13 cellular contexts compared by ENCODE assay signal in the genomic region with DNA sequence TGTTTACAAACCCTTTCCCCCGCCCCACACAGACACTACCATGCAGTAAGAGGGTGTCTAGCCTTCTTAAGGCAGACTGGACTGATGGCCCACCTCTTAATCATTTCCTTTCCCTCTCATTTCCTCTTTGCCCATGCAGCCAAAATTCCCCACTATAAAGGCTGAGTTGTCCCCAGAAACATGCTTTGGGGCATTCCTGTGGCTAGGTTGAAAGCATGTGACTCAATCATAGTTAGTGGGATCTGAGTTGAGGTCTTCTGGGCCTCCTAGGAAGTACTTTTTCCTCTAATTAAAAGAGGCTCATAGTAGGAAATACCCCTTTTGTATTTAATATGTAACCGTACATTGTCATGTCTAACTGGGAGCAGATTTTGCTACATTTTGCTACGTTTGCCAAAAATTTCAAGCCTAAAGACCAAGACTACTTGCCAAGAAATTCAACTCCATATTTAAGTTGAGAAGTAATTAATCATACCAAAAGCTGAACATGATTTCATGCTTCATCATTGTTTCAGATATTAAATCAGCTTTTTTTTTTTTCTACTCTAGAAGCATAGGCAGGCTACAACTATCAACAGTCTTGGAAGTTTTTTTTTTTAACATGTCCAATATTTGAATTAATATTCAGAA.
DNase-seq lines count a peak whose midpoint lies in the region; ATAC-seq and TF ChIP-seq lines count a peak whose summit lies in the region.
"Had no signal": no experiment of that assay in that cellular context is flagged by ENCODE, and none has a peak within 500 bp of the region (broad histone marks: within the 10 kb centered on the region; RNA-seq: fewer than 3 reads in every experiment).

No MANE protein-coding gene starts in this region.

- ATAC-seq in SK-N-SH treated with all-trans-retinoic acid at 6 μM for 48 hours = peak; percentile 92
- ATAC-seq in GM21390 (IDR thresholded peaks at IDR 0.05; ENCODE audit: unreplicated experiment) = no peak

- H3K27ac Mint-ChIP-seq in HFFc6 = peak overlapping the region; percentile 79
- no peak overlapping the region for H3K27ac Mint-ChIP-seq in nephron progenitor cell
- H3K27ac Mint-ChIP-seq: CD4-positive, alpha-beta memory T cell had no signal

- no peaks in the 10 kb centered on the region for H3K36me3 Mint-ChIP-seq in HFFc6 (ENCODE audit: low read depth)
- H3K36me3 Mint-ChIP-seq in nephron progenitor cell (ENCODE audit: low read depth) = no peaks in the 10 kb centered on the region
- H3K36me3 Mint-ChIP-seq: CD4-positive, alpha-beta memory T cell had no signal

- H3K9me3 Mint-ChIP-seq in HFFc6 = no peaks in the 10 kb centered on the region
- no peaks in the 10 kb centered on the region for H3K9me3 Mint-ChIP-seq in nephron progenitor cell
- H3K9me3 Mint-ChIP-seq: CD4-positive, alpha-beta memory T cell had no signal

- DNase-seq in AG08395 (ENCODE audit: low spot score) = peak; percentile 87
- DNase-seq in HFFc6 = peak; percentile 91
- peak; percentile 96 to 97 for DNase-seq in foreskin fibroblast
- no peak for DNase-seq in NCI-H524 (lab: John Stamatoyannopoulos, UW)
- DNase-seq in NCI-H526 treated with DMSO at 0.1 percent for 48 hours (lab: John Stamatoyannopoulos, UW) = no peak
- DNase-seq in nephron progenitor cell = no peak
- DNase-seq: activated naive CD4-positive, alpha-beta T cell; CD4-positive, alpha-beta memory T cell; NK-92 treated with Interleukin-12 subunit alpha and Interleukin-12 subunit beta, amount 100 ng/mL, for 24 hours; stimulated activated CD4-positive, alpha-beta T cell treated with anti-CD3 and anti-CD28 coated beads, Interleukin-15, amount 100 ng/mL, for 24 hours had no signal

- H3K4me1 Mint-ChIP-seq in HFFc6 (ENCODE audit: low read depth) (peaks cover 56% of the 10 kb centered on the region), nephron progenitor cell (peaks cover 23% of the 10 kb centered on the region)

- H3K4me3 ChIP-seq in foreskin fibroblast (ENCODE audit: low read depth in 1 of 2, low read length in 2 of 2) = no peak overlapping the region
- H3K4me3 ChIP-seq: lung had no signal

- no peak for TF ChIP-seq CTCF in HFFc6 (IDR thresholded peaks at IDR 0.05)
- TF ChIP-seq CTCF in foreskin fibroblast (IDR thresholded peaks at IDR 0.05; ENCODE audit: low read depth, low read length) = no peak
- no peak for TF ChIP-seq CTCF in nephron progenitor cell (IDR thresholded peaks at IDR 0.05)

- H3K4me3 Mint-ChIP-seq in HFFc6 (peak overlapping the region; percentile 13; the same call in 1 of the 2 replicates), nephron progenitor cell (no peak overlapping the region)

- H3K27me3 Mint-ChIP-seq in HFFc6 (ENCODE audit: insufficient read depth) = no peaks in the 10 kb centered on the region
- peaks cover 2% of the 10 kb centered on the region for H3K27me3 Mint-ChIP-seq in nephron progenitor cell (ENCODE audit: low read depth, poor library complexity)

TF ChIP-seq in SK-N-SH treated with all-trans-retinoic acid at 6 μM for 48 hours, 23 proteins besides CTCF, POLR2A, EP300 and RAD21:
- TF ChIP-seq TOX (CRISPR knock-in tag; IDR thresholded peaks at IDR 0.05; ENCODE audit: borderline replicate concordance) (no peak), ISL1 (CRISPR knock-in tag; IDR thresholded peaks at IDR 0.05) (peak; percentile 44)
- TF ChIP-seq, protein P1, sequence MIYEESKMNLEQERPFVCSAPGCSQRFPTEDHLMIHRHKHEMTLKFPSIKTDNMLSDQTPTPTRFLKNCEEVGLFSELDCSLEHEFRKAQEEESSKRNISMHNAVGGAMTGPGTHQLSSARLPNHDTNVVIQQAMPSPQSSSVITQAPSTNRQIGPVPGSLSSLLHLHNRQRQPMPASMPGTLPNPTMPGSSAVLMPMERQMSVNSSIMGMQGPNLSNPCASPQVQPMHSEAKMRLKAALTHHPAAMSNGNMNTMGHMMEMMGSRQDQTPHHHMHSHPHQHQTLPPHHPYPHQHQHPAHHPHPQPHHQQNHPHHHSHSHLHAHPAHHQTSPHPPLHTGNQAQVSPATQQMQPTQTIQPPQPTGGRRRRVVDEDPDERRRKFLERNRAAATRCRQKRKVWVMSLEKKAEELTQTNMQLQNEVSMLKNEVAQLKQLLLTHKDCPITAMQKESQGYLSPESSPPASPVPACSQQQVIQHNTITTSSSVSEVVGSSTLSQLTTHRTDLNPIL (CRISPR knock-in tag; IDR thresholded peaks at IDR 0.05; ENCODE audit: low read depth) = no peak

Comparison
In these comparisons a context has a peak if more than half of its experiments do, and no peak if none do; other contexts are left out.
1. DNase-seq: peak in AG08395 (single experiment), HFFc6 (single experiment) and foreskin fibroblast (2 of 2); none in NCI-H524 (0 of 2), NCI-H526 treated with DMSO at 0.1 percent for 48 hours (single experiment) and nephron progenitor cell (single experiment).